2 cellular contexts compared by ENCODE assay signal in the genomic region with DNA sequence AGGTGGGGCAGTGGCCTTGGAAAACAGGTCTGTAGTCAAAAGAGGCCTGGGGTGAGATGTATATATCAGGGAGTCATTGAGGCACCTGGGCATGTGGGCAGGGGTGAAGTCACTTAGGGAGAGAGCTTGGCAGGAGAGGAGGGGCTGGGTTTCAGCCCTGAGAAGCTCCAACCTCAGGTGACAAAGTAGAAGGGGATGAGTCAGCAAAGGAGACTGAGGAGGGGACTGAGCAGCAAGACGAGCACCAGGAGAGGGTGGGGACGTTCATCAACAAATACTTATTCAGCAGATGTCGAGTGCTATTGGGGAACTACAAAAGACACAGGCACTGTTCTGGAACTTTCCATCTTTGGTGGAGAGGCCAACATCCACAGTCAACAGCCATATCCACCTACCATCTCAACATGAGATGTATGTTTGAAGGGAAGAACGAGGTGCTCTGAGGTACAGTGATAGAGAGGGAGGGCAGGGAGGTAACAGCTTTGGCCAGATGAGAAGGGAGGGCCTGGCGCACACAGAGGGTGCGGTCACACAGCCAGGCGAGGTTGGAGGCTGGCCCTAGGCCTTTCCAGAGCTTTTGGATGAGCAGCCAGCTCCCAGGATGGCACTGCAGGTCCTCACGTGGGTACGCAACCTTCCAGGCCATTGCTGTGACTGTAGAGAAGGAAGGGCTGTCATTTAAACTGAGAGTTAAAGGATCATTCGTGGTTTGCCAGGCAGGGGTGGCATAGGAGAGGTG.
TF ChIP-seq lines count a peak whose summit lies in the region.

No MANE protein-coding gene starts in this region.

TF ChIP-seq in K562, 482 proteins besides CTCF, POLR2A, EP300 and RAD21:
- TF ChIP-seq, protein P1, sequence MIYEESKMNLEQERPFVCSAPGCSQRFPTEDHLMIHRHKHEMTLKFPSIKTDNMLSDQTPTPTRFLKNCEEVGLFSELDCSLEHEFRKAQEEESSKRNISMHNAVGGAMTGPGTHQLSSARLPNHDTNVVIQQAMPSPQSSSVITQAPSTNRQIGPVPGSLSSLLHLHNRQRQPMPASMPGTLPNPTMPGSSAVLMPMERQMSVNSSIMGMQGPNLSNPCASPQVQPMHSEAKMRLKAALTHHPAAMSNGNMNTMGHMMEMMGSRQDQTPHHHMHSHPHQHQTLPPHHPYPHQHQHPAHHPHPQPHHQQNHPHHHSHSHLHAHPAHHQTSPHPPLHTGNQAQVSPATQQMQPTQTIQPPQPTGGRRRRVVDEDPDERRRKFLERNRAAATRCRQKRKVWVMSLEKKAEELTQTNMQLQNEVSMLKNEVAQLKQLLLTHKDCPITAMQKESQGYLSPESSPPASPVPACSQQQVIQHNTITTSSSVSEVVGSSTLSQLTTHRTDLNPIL (CRISPR knock-in tag; IDR thresholded peaks at IDR 0.05): no peak
- TF ChIP-seq BMI1 (IDR thresholded peaks at IDR 0.05; ENCODE audit: low read length) (no peak), C11orf30 (IDR thresholded peaks at IDR 0.05; ENCODE audit: low read depth) (peak; percentile 65; the same call in 1 of the 2 replicates), RBM34 (IDR thresholded peaks at IDR 0.05; ENCODE audit: borderline replicate concordance, insufficient read depth, low read length) (no peak), MAFG (tag; conservative IDR thresholded peaks at IDR 0.05) (peak; percentile 53), NFE2 (IDR thresholded peaks at IDR 0.05; ENCODE audit: low read depth) (peak; percentile 53; the same call in 1 of the 2 replicates), MEIS2 (IDR thresholded peaks at IDR 0.05; ENCODE audit: partially characterized antibody) (no peak), ELF1 (tag; IDR thresholded peaks at IDR 0.05) (no peak), ZNF316 (IDR thresholded peaks at IDR 0.05) (peak; percentile 75), ZNF224 (CRISPR knock-in tag; IDR thresholded peaks at IDR 0.05) (no peak), ZNF3 (CRISPR knock-in tag; IDR thresholded peaks at IDR 0.05) (no peak)
- TF ChIP-seq, protein P2, sequence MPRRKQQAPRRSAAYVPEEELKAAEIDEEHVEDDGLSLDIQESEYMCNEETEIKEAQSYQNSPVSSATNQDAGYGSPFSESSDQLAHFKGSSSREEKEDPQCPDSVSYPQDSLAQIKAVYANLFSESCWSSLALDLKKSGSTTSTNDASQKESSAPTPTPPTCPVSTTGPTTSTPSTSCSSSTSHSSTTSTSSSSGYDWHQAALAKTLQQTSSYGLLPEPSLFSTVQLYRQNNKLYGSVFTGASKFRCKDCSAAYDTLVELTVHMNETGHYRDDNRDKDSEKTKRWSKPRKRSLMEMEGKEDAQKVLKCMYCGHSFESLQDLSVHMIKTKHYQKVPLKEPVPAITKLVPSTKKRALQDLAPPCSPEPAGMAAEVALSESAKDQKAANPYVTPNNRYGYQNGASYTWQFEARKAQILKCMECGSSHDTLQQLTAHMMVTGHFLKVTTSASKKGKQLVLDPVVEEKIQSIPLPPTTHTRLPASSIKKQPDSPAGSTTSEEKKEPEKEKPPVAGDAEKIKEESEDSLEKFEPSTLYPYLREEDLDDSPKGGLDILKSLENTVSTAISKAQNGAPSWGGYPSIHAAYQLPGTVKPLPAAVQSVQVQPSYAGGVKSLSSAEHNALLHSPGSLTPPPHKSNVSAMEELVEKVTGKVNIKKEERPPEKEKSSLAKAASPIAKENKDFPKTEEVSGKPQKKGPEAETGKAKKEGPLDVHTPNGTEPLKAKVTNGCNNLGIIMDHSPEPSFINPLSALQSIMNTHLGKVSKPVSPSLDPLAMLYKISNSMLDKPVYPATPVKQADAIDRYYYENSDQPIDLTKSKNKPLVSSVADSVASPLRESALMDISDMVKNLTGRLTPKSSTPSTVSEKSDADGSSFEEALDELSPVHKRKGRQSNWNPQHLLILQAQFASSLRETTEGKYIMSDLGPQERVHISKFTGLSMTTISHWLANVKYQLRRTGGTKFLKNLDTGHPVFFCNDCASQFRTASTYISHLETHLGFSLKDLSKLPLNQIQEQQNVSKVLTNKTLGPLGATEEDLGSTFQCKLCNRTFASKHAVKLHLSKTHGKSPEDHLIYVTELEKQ (CRISPR knock-in tag; IDR thresholded peaks at IDR 0.05): no peak
- TF ChIP-seq, protein P3, sequence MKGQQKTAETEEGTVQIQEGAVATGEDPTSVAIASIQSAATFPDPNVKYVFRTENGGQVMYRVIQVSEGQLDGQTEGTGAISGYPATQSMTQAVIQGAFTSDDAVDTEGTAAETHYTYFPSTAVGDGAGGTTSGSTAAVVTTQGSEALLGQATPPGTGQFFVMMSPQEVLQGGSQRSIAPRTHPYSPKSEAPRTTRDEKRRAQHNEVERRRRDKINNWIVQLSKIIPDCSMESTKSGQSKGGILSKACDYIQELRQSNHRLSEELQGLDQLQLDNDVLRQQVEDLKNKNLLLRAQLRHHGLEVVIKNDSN (CRISPR knock-in tag; IDR thresholded peaks at IDR 0.05): no peak
- TF ChIP-seq, protein P4, sequence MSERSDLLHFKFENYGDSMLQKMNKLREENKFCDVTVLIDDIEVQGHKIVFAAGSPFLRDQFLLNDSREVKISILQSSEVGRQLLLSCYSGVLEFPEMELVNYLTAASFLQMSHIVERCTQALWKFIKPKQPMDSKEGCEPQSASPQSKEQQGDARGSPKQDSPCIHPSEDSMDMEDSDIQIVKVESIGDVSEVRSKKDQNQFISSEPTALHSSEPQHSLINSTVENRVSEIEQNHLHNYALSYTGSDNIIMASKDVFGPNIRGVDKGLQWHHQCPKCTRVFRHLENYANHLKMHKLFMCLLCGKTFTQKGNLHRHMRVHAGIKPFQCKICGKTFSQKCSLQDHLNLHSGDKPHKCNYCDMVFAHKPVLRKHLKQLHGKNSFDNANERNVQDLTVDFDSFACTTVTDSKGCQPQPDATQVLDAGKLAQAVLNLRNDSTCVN (CRISPR knock-in tag; IDR thresholded peaks at IDR 0.05): no peak

TF ChIP-seq in SK-N-SH, 30 proteins besides CTCF, POLR2A, EP300 and RAD21:
- no peak for TF ChIP-seq CHD2 (IDR thresholded peaks at IDR 0.05; ENCODE audit: low read length, partially characterized antibody)
- no peak for TF ChIP-seq RXRA (IDR thresholded peaks at IDR 0.05; ENCODE audit: borderline replicate concordance, low read depth)
- no peak for TF ChIP-seq NFIC (IDR thresholded peaks at IDR 0.05; ENCODE audit: borderline replicate concordance)
- TF ChIP-seq TEAD4 (IDR thresholded peaks at IDR 0.05; ENCODE audit: borderline replicate concordance, insufficient read depth): no peak
- no peak for TF ChIP-seq FOXM1 (IDR thresholded peaks at IDR 0.05; ENCODE audit: low read depth)
- TF ChIP-seq, protein P5, sequence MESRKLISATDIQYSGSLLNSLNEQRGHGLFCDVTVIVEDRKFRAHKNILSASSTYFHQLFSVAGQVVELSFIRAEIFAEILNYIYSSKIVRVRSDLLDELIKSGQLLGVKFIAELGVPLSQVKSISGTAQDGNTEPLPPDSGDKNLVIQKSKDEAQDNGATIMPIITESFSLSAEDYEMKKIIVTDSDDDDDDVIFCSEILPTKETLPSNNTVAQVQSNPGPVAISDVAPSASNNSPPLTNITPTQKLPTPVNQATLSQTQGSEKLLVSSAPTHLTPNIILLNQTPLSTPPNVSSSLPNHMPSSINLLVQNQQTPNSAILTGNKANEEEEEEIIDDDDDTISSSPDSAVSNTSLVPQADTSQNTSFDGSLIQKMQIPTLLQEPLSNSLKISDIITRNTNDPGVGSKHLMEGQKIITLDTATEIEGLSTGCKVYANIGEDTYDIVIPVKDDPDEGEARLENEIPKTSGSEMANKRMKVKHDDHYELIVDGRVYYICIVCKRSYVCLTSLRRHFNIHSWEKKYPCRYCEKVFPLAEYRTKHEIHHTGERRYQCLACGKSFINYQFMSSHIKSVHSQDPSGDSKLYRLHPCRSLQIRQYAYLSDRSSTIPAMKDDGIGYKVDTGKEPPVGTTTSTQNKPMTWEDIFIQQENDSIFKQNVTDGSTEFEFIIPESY (IDR thresholded peaks at IDR 0.05; ENCODE audit: borderline replicate concordance, low read depth): no peak
- TF ChIP-seq JUND (IDR thresholded peaks at IDR 0.05): no peak
- TF ChIP-seq, protein P6, sequence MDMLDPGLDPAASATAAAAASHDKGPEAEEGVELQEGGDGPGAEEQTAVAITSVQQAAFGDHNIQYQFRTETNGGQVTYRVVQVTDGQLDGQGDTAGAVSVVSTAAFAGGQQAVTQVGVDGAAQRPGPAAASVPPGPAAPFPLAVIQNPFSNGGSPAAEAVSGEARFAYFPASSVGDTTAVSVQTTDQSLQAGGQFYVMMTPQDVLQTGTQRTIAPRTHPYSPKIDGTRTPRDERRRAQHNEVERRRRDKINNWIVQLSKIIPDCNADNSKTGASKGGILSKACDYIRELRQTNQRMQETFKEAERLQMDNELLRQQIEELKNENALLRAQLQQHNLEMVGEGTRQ (IDR thresholded peaks at IDR 0.05; ENCODE audit: borderline replicate concordance, low read depth, low read length): no peak
- no peak for TF ChIP-seq EZH2phosphoT487 (IDR thresholded peaks at IDR 0.05; ENCODE audit: borderline replicate concordance, low read depth)
- no peak for TF ChIP-seq YY1 (IDR thresholded peaks at IDR 0.05; ENCODE audit: low read depth)
- no peak for TF ChIP-seq FOXJ3 (CRISPR knock-in tag; IDR thresholded peaks at IDR 0.05)
